Comparison of ENCODE assay signal across 15 cellular contexts in the genomic region with DNA sequence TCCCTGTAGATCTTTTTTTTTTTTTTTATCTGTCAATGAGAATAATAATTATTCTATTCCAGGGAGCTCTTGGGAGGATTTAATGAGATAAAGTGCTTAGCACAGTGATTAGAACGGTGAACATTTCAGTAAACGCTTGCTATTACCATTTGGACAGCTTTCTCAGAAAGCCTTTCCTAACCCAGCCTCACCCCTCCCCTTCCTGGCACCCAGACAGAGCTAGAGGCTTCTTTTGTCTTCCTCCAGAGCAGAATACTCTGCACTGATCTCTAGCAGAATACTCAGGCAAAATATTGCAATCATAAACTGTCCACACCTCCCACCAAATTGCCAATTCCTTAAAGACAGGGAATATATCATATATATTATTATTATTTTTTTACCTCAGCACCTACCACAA.
DNase-seq lines count a peak whose midpoint lies in the region; ATAC-seq and TF ChIP-seq lines count a peak whose summit lies in the region.
"Had no signal": no experiment of that assay in that cellular context is flagged by ENCODE, and none has a peak within 500 bp of the region (broad histone marks: within the 10 kb centered on the region; RNA-seq: fewer than 3 reads in every experiment).

No MANE protein-coding gene starts in this region.

- no peak overlapping the region for H3K56ac ChIP-seq in mesendoderm (ENCODE audit: low read length)

- ATAC-seq in left ventricle myocardium superior = no peak
- no peak for ATAC-seq in heart right ventricle
- ATAC-seq in HG03521 (IDR thresholded peaks at IDR 0.05; ENCODE audit: unreplicated experiment) = no peak

- H3K4me2 ChIP-seq in mesendoderm (ENCODE audit: low read length) = no peak overlapping the region
- H3K4me2 ChIP-seq: PC-9 had no signal

- no peak overlapping the region for H3K4ac ChIP-seq in mesendoderm (ENCODE audit: low read depth, low read length)

- H3K18ac ChIP-seq in mesendoderm (ENCODE audit: low read length) = peak overlapping the region; percentile 75

- H3K79me2 ChIP-seq in mesendoderm (ENCODE audit: control insufficient read depth, insufficient read depth, low read length) = no peaks in the 10 kb centered on the region

- DNase-seq in left ventricle myocardium superior = peak; percentile 32
- DNase-seq in heart right ventricle = no peak
- peak; percentile 72 for DNase-seq in WERI-Rb-1
- no peak for DNase-seq in mesendoderm
- DNase-seq in hepatic stellate cell (ENCODE audit: low spot score) = no peak
- no peak for DNase-seq in AG08396 (ENCODE audit: low spot score)
- DNase-seq in activated CD4-positive, CD25-positive, alpha-beta regulatory T cell (lab: John Stamatoyannopoulos, UW) = no peak
- DNase-seq: DMS79 treated with DMSO at 0.1 percent for 48 hours, NCI-H1694 treated with DMSO at 0.1 percent for 48 hours, NCI-H510A treated with DMSO at 0.1 percent for 48 hours, NCI-H774, PC-9 had no signal

- H3K9ac ChIP-seq in mesendoderm (ENCODE audit: low read length) = no peak overlapping the region

- H3K4me1 ChIP-seq in heart right ventricle (peaks cover 0 to 36% (median 11%) of the 10 kb centered on the region in 9 donors), mesendoderm (ENCODE audit: control insufficient read depth, low read depth, low read length) (peaks cover 2% of the 10 kb centered on the region)
- H3K4me1 ChIP-seq: SJSA1 had no signal

- H3K27ac ChIP-seq in heart right ventricle (peak overlapping the region in 5 of 10 donors; percentile 53 to 80 (median 71)), WERI-Rb-1 (no peak overlapping the region), mesendoderm (ENCODE audit: low read depth, low read length) (no peak overlapping the region)
- H3K27ac ChIP-seq: C4-2B, PC-9, SJSA1 had no signal

- H3K27me3 ChIP-seq in heart right ventricle = no peaks in the 10 kb centered on the region
- H3K27me3 ChIP-seq in WERI-Rb-1 (ENCODE audit: insufficient read depth, low read depth, severe bottlenecking) = no peaks in the 10 kb centered on the region
- H3K27me3 ChIP-seq in mesendoderm (ENCODE audit: insufficient read depth, low read length, poor library complexity) = no peaks in the 10 kb centered on the region
- H3K27me3 ChIP-seq: SJSA1 had no signal

- H3K36me3 ChIP-seq in heart right ventricle (peaks cover 0 to 35% (median 0%) of the 10 kb centered on the region in 9 donors), WERI-Rb-1 (no peaks in the 10 kb centered on the region), mesendoderm (ENCODE audit: control insufficient read depth, insufficient read depth, low read length) (no peaks in the 10 kb centered on the region)
- H3K36me3 ChIP-seq: SJSA1 had no signal

- no peak for TF ChIP-seq CTCF in heart right ventricle (IDR thresholded peaks at IDR 0.05)
- no peak for TF ChIP-seq CTCF in WERI-Rb-1 (IDR thresholded peaks at IDR 0.05; ENCODE audit: low read depth, low read length)

- H3K79me1 ChIP-seq in mesendoderm (ENCODE audit: low read length) = no peaks in the 10 kb centered on the region

- H2BK15ac ChIP-seq in mesendoderm (replicated peaks; ENCODE audit: low read depth) = no peak overlapping the region

- no peak overlapping the region for H2AK5ac ChIP-seq in mesendoderm (ENCODE audit: low read length)

- H3K9me3 ChIP-seq in heart right ventricle (no peaks in the 10 kb centered on the region), WERI-Rb-1 (ENCODE audit: severe bottlenecking) (no peaks in the 10 kb centered on the region)
- H3K9me3 ChIP-seq: SJSA1 had no signal

- no peak overlapping the region for H4K5ac ChIP-seq in mesendoderm (ENCODE audit: low read length)

- H3K4me3 ChIP-seq in heart right ventricle (no peak overlapping the region), WERI-Rb-1 (ENCODE audit: low read depth, low read length) (no peak overlapping the region), mesendoderm (ENCODE audit: low read length) (no peak overlapping the region)
- H3K4me3 ChIP-seq: PC-9, SJSA1 had no signal

- intact Hi-C loops in left ventricle myocardium superior (cut with micrococcal nuclease) = no loop called here
- intact Hi-C loops in heart right ventricle (cut with DNase I) = loop anchor here in 3 of 10 donors (5.0 to 10.0 kb wide), 3 partner anchors 70 to 240 kb away; partner anchors contain the start of gene FAR2 (in 1 of the 3)

- 7 to 8% methylated on average over 2 of the region's 2 CpGs for WGBS in heart right ventricle, 2 donors
- no CpG with 5 or more reads among the region's 2 CpGs for WGBS in mesendoderm (ENCODE audit: extremely low coverage, insufficient coverage, low lambda C conversion rate)

- H3K23ac ChIP-seq in mesendoderm (ENCODE audit: low read length) = no peak overlapping the region

- no peak overlapping the region for H2BK120ac ChIP-seq in mesendoderm (ENCODE audit: low read depth, low read length)

- no peak overlapping the region for H2BK5ac ChIP-seq in mesendoderm (ENCODE audit: low read length)

- H4K8ac ChIP-seq in mesendoderm (ENCODE audit: low read depth, low read length) = no peak overlapping the region

Comparison
In these comparisons a context has a peak if more than half of its experiments do, and no peak if none do; other contexts are left out.
1. DNase-seq: peak in left ventricle myocardium superior (single experiment) and WERI-Rb-1 (single experiment); none in heart right ventricle (0 of 2), mesendoderm (single experiment), hepatic stellate cell (single experiment), AG08396 (single experiment) and activated CD4-positive, CD25-positive, alpha-beta regulatory T cell (0 of 4).